ENCODE assay signal across 15 cellular contexts in genomic region chr3:15997274-15997943, GRCh38.
DNase-seq lines count a peak whose midpoint lies in the region; ATAC-seq, FAIRE-seq and TF ChIP-seq lines count a peak whose summit lies in the region.
"Had no signal": no experiment of that assay in that cellular context is flagged by ENCODE, and none has a peak within 500 bp of the region (broad histone marks: within the 10 kb centered on the region; RNA-seq: fewer than 3 reads in every experiment).

No MANE protein-coding gene starts in this region.

- ATAC-seq in HG02571 (IDR thresholded peaks at IDR 0.05; ENCODE audit: unreplicated experiment) (peak; percentile 61), HG03439 (IDR thresholded peaks at IDR 0.05; ENCODE audit: unreplicated experiment) (peak; percentile 70)
- ATAC-seq: heart right ventricle had no signal

- no peak for FAIRE-seq in D721Med (lab: Jason Lieb, UNC)
- FAIRE-seq: endothelial cell of umbilical vein had no signal

- H3K4me3 ChIP-seq in GM12865 (ENCODE audit: low read depth, low read length) = no peak overlapping the region
- H3K4me3 ChIP-seq: adrenal gland, heart right ventricle, upper lobe of left lung had no signal

- DNase-seq in GM12865 (ENCODE audit: low read depth) = peak; percentile 46
- peak; percentile 3 for DNase-seq in GM19238 (ENCODE audit: insufficient read length, low spot score)
- no peak for DNase-seq in D721Med (ENCODE audit: insufficient read length, low spot score)
- no peak for DNase-seq in stimulated activated CD8-positive, alpha-beta memory T cell treated with anti-CD3 and anti-CD28 coated beads, Interleukin-4, amount 100 ng/mL, for 48 hours
- no peak for DNase-seq in OCI-M2 (lab: John Stamatoyannopoulos, UW; ENCODE audit: unreplicated experiment)
- no peak for DNase-seq in activated CD4-positive, alpha-beta T cell treated with anti-CD3 and anti-CD28 coated beads for 4 hours
- DNase-seq: adrenal gland, heart right ventricle, NCI-H1105 treated with DMSO at 0.1 percent for 48 hours, NCI-H446, retina had no signal

- TF ChIP-seq CTCF in GM12865 (IDR thresholded peaks at IDR 0.05; ENCODE audit: insufficient read depth, low read depth, low read length, missing control alignments) (no peak), D721Med (IDR thresholded peaks at IDR 0.05; ENCODE audit: insufficient read depth, missing control alignments) (no peak)

Comparison
In these comparisons a context has a peak if more than half of its experiments do, and no peak if none do; other contexts are left out.
1. DNase-seq: peak in GM12865 (single experiment) and GM19238 (single experiment); none in D721Med (single experiment), stimulated activated CD8-positive, alpha-beta memory T cell treated with anti-CD3 and anti-CD28 coated beads, Interleukin-4, amount 100 ng/mL, for 48 hours (single experiment), OCI-M2 (single experiment) and activated CD4-positive, alpha-beta T cell treated with anti-CD3 and anti-CD28 coated beads for 4 hours (0 of 2).